8 cellular contexts compared by ENCODE assay signal in the genomic region with DNA sequence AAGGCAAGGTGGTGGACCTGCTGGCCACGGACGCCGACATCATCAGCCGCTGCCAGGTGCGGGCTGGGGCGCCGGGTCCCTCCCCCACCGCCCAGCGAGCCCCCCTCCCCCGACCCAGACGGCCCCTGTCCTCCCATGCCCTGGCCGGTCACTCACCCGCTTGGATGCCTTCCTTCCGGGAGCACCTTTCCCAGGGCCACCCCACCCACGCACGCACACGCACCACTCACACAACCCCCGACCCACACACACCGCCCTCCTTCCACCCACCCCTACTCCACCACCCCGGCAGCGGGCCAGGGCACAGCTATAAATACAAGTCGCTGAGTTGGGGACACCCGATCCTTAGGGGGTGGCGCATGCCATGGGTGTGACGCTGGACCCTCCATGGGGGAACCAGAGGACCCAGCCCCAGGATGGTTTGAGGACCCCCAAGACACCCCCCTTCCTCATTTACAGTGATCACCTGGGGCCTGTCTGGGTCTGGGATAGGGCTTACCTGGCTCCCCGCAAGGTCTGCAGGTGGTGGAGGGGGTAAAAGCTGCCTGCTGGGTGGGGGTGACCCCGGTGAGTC. TPM values are rescaled to one million over a fixed set of nuclear protein-coding genes. Genes with fewer than 3 reads are reported as not detected.
DNase-seq lines count a peak whose midpoint lies in the region; ATAC-seq and TF ChIP-seq lines count a peak whose summit lies in the region.

No MANE protein-coding gene starts in this region.

- H3K27me3 Mint-ChIP-seq in T-helper 17 cell (no peaks in the 10 kb centered on the region), endodermal cell (ENCODE audit: insufficient read depth) (peaks cover 14% of the 10 kb centered on the region), naive B cell (peaks cover 0 to 15% (median 8%) of the 10 kb centered on the region in 3 donors)

- H3K4me1 ChIP-seq in endodermal cell (ENCODE audit: control insufficient read depth, insufficient read depth, low read length) = no peaks in the 10 kb centered on the region

- H3K4me3 Mint-ChIP-seq in T-helper 17 cell = peak overlapping the region; percentile 72
- peak overlapping the region; percentile 62 for H3K4me3 Mint-ChIP-seq in endodermal cell
- H3K4me3 Mint-ChIP-seq in naive B cell = peak overlapping the region in 7 of 8 donors; percentile 30 to 77 (median 60)

- H3K9me3 ChIP-seq in T-helper 17 cell (ENCODE audit: control insufficient read depth, low read length, poor library complexity, severe bottlenecking) = no peaks in the 10 kb centered on the region
- H3K9me3 ChIP-seq in endodermal cell (ENCODE audit: control insufficient read depth, low read length) = no peaks in the 10 kb centered on the region

- no peaks in the 10 kb centered on the region for H3K27me3 ChIP-seq in endodermal cell (ENCODE audit: control insufficient read depth, insufficient read depth, low read length, poor library complexity, severe bottlenecking)

- H3K4me1 Mint-ChIP-seq in T-helper 17 cell (peaks cover 6% of the 10 kb centered on the region), endodermal cell (peaks cover 4% of the 10 kb centered on the region), naive B cell (peaks cover 0 to 10% (median 5%) of the 10 kb centered on the region in 3 donors)

- H3K27ac Mint-ChIP-seq in T-helper 17 cell (no peak overlapping the region), endodermal cell (no peak overlapping the region), naive B cell (peak overlapping the region in 2 of 6 donors; percentile 20 to 24)

- H3K4me3 ChIP-seq in endodermal cell (ENCODE audit: low read length) = peak overlapping the region; percentile 80

- H3K9me3 Mint-ChIP-seq in endodermal cell (no peaks in the 10 kb centered on the region), naive B cell (no peaks in the 10 kb centered on the region)

- DNase-seq in DMS 273 (lab: John Stamatoyannopoulos, UW; ENCODE audit: unreplicated experiment) (peak; percentile 61), DMS 273 treated with DMSO at 0.1 percent for 48 hours (lab: John Stamatoyannopoulos, UW) (no peak), T-helper 17 cell (no peak), endodermal cell (no peak), naive B cell (no peak), T1000 (lab: John Stamatoyannopoulos, UW) (no peak)

- no peak overlapping the region for H3K27ac ChIP-seq in endodermal cell (ENCODE audit: low read depth, low read length)

- no peak for TF ChIP-seq CTCF in endodermal cell (conservative IDR thresholded peaks at IDR 0.05)

- no peaks in the 10 kb centered on the region for H3K36me3 ChIP-seq in endodermal cell (ENCODE audit: control insufficient read depth, insufficient read depth, low read length)

- 11 to 35% methylated on average over 7 to 27 of the region's 27 CpGs for WGBS in endodermal cell (ENCODE audit: insufficient coverage in 1 of 2, insufficient read length in 1 of 2), 2 experiments

- H3K36me3 Mint-ChIP-seq in T-helper 17 cell (ENCODE audit: low read depth) (no peaks in the 10 kb centered on the region), endodermal cell (ENCODE audit: low read depth) (peaks cover 9% of the 10 kb centered on the region), naive B cell (no peaks in the 10 kb centered on the region)

- ATAC-seq in T-helper 17 cell (peak; percentile 22), naive B cell (ENCODE audit: low read depth in 2 of 2) (no peak), GM21390 (IDR thresholded peaks at IDR 0.05; ENCODE audit: unreplicated experiment) (no peak), HG03521 (IDR thresholded peaks at IDR 0.05; ENCODE audit: unreplicated experiment) (no peak)

- peak overlapping the region; percentile 34 for H3K9ac ChIP-seq in endodermal cell (ENCODE audit: extremely low read depth, low read length, poor library complexity, severe bottlenecking)

RNA-seq across cellular contexts. Expression of gene ADSS1, which starts 0.5 kb away (rescaled TPM):
- total RNA-seq in T-helper 17 cell (1 to 10 TPM; 2.4 to 2.9 TPM), endodermal cell (10 to 100 TPM; 15.8 to 31.0 TPM)
- polyA plus RNA-seq in endodermal cell (2013, experiment 1 of 2) = 16.1 TPM
- polyA plus RNA-seq in endodermal cell (2013, experiment 2 of 2) = 14.1 TPM
- under 1 TPM in 2 of 6 donors, not detected in 4; 0.17 to 0.29 TPM for polyA plus RNA-seq in naive B cell (ENCODE audit: low read depth in 6 of 6)

RNA-seq across cellular contexts. Expression of gene SIVA1, which starts 28.5 kb away (rescaled TPM):
- total RNA-seq in T-helper 17 cell = 10 to 100 TPM; 76.2 to 85.7 TPM
- 10 to 100 TPM; 82.5 to 87.3 TPM for total RNA-seq in endodermal cell
- 89.7 TPM for polyA plus RNA-seq in endodermal cell (2013, experiment 1 of 2)
- polyA plus RNA-seq in endodermal cell (2013, experiment 2 of 2) = 92.2 TPM
- 100 to 1,000 TPM; 191 to 266 (median 227) TPM for polyA plus RNA-seq in naive B cell (ENCODE audit: low read depth in 6 of 6)

RNA-seq across cellular contexts. Expression of gene INF2, which starts 35.1 kb away (rescaled TPM):
- total RNA-seq in T-helper 17 cell = 10 to 100 TPM; 61.0 to 76.1 TPM
- 100 to 1,000 TPM in 1 of 2 donors, 10 to 100 TPM in 1; 99.7 to 114 TPM for total RNA-seq in endodermal cell
- 35.2 TPM for polyA plus RNA-seq in endodermal cell (2013, experiment 1 of 2)
- polyA plus RNA-seq in endodermal cell (2013, experiment 2 of 2) = 35.8 TPM
- 10 to 100 TPM in 1 of 6 donors, 1 to 10 TPM in 5; 2.8 to 10.2 (median 5.5) TPM for polyA plus RNA-seq in naive B cell (ENCODE audit: low read depth in 6 of 6)

Comparison
In these comparisons a context has a peak if more than half of its experiments do, and no peak if none do; other contexts are left out.
1. RNA of gene ADSS1, which starts 0.5 kb away (total RNA-seq): 15.8 to 31.0 TPM in endodermal cell; 2.4 to 2.9 TPM in T-helper 17 cell; every median in the first group is over 4 times any median in the second.
2. Peak in every context shown above with its lines, with median percentiles within 50 percentile points of each other: H3K4me3 Mint-ChIP-seq.